ENCODE assay signal across 9 cellular contexts in the genomic region with DNA sequence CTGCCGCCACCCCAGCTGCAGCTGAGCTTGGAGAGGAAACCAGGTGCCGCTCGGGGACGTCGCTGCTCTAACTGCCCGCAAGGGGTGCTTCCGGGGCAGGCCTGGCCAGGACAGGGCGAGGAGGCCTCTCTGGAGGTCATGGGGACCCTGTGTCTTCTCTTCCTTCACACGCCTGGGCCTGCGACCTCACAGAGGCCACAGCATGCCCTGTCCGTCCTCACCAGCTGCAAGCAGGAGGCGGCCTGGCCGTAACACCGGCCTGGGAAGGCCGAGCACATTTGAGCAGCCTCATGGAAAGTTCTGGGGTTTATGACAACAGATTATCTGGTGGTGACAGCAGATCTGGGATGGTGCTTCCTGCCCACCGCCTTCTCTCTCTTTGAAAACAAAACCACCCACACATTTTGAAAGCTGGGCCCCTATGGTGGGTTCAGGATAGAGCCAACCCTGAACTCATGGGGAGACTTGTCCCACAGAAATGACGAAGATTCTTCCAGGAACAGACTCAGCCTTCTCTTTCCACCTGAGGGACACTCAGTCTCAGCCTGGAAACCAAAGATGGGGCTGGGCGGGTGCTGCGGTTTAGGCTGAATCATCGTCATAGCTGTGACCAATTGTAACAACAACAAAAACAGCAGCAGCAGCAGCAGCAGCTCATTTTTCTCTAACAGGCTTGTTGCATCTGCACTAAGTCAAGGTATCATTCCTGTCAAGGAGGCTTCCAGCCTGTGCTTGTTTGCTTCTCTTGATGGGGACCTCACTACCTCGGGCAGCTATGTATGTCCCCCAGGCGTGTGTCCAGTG.
DNase-seq lines count a peak whose midpoint lies in the region; ATAC-seq and TF ChIP-seq lines count a peak whose summit lies in the region.
"Had no signal": no experiment of that assay in that cellular context is flagged by ENCODE, and none has a peak within 500 bp of the region (broad histone marks: within the 10 kb centered on the region; RNA-seq: fewer than 3 reads in every experiment).

No MANE protein-coding gene starts in this region.

- H3K27ac ChIP-seq in A673 (ENCODE audit: low read depth, low read length, poor library complexity, severe bottlenecking): no peak overlapping the region
- H3K27ac ChIP-seq: cardiac muscle cell had no signal

- H3K9me3 ChIP-seq in A673 (ENCODE audit: low read depth, low read length, poor library complexity, severe bottlenecking): no peaks in the 10 kb centered on the region

- intact Hi-C loops in Right ventricle myocardium inferior (cut with DNase I) (loop anchor here (10.0 kb wide), 1 partner anchor 395 kb away; no protein-coding TSS in a partner anchor), cardiac septum (cut with DNase I) (loop anchor here (5.0 kb wide), 1 partner anchor 398 kb away; no protein-coding TSS in a partner anchor), A673 (cut with micrococcal nuclease; ENCODE audit: unreplicated experiment) (no loop called here)

- DNase-seq in Right ventricle myocardium inferior (ENCODE audit: missing footprints) (peak; percentile 52), cardiac septum (ENCODE audit: low spot score) (no peak), foreskin melanocyte (peak; percentile 32), stromal cell of bone marrow (ENCODE audit: low read depth) (peak; percentile 76), A673 (ENCODE audit: low spot score) (no peak), NCI-H1417 treated with DMSO at 0.1 percent for 48 hours (lab: John Stamatoyannopoulos, UW) (no peak)
- DNase-seq in activated CD8-positive, alpha-beta memory T cell treated with anti-CD3 and anti-CD28 coated beads, Interleukin-2, amount 50 U/mL, for 48 hours: peak; percentile 68

- H3K36me3 ChIP-seq in A673 (ENCODE audit: insufficient read depth, low read length, poor library complexity, severe bottlenecking): no peaks in the 10 kb centered on the region
- H3K36me3 ChIP-seq: cardiac muscle cell had no signal

- no peak overlapping the region for H3K4me3 ChIP-seq in A673 (ENCODE audit: low read depth, low read length, poor library complexity, severe bottlenecking)
- H3K4me3 ChIP-seq: cardiac muscle cell had no signal

- H3K4me1 ChIP-seq in A673 (ENCODE audit: insufficient read depth, low read length, poor library complexity, severe bottlenecking): no peaks in the 10 kb centered on the region

- POLR2A ChIA-PET in A673 (lab: Charles Lee; ENCODE audit: low non-redundant PET): no interaction called here

- ATAC-seq in Right ventricle myocardium inferior (no peak), GM19463 (IDR thresholded peaks at IDR 0.05; ENCODE audit: unreplicated experiment) (no peak)

- TF ChIP-seq CTCF in A673 (conservative IDR thresholded peaks at IDR 0.05; ENCODE audit: low read depth, low read length): no peak

- no TSS peak for BruUV-seq in A673 (replicated peaks; lab: Mats Ljungman, UMichigan)

- CTCF ChIA-PET in A673 (lab: Charles Lee): no interaction called here

- H3K27me3 ChIP-seq in A673 (replicated peaks; ENCODE audit: insufficient read depth, low read depth, low read length, poor library complexity): no peaks in the 10 kb centered on the region
- H3K27me3 ChIP-seq: cardiac muscle cell had no signal

Comparison
In these comparisons a context has a peak if more than half of its experiments do, and no peak if none do; other contexts are left out.
1. DNase-seq: peak in Right ventricle myocardium inferior (single experiment), activated CD8-positive, alpha-beta memory T cell treated with anti-CD3 and anti-CD28 coated beads, Interleukin-2, amount 50 U/mL, for 48 hours (single experiment), foreskin melanocyte (single experiment) and stromal cell of bone marrow (single experiment); none in cardiac septum (single experiment), A673 (single experiment) and NCI-H1417 treated with DMSO at 0.1 percent for 48 hours (single experiment).